24 cellular contexts compared by ENCODE assay signal in genomic region chr4:145090370-145090769, GRCh38.
"Had no signal": no experiment of that assay in that cellular context is flagged by ENCODE, and none has a peak within 500 bp of the region (broad histone marks: within the 10 kb centered on the region; RNA-seq: fewer than 3 reads in every experiment).

No MANE protein-coding gene starts in this region.

- H3K9me3 ChIP-seq: prostate gland, sigmoid colon, thyroid gland had no signal

- H3K4me3 ChIP-seq: esophagus squamous epithelium, gastrocnemius medialis, heart left ventricle, hepatocyte, left lung, neural progenitor cell, prostate gland, right atrium auricular region, sigmoid colon, stomach, thyroid gland had no signal

- H3K9ac ChIP-seq: neural progenitor cell had no signal

- FAIRE-seq: colon had no signal

- H3K4me1 ChIP-seq: gastrocnemius medialis, neural progenitor cell, prostate gland, right atrium auricular region, sigmoid colon, stomach, thyroid gland had no signal

- H3K27ac ChIP-seq: esophagus squamous epithelium, gastrocnemius medialis, hepatocyte, neural progenitor cell, prostate gland, right atrium auricular region, sigmoid colon, stomach, thyroid gland had no signal

- ATAC-seq: gastrocnemius medialis; heart left ventricle; left cardiac atrium; left lung; naive thymus-derived CD4-positive, alpha-beta T cell; stimulated activated effector memory CD8-positive, alpha-beta T cell treated with anti-CD3 and anti-CD28 coated beads, Interleukin-12 subunit alpha, Interleukin-12 subunit beta, amount 100 ng/mL, for 72 hours had no signal

- H3K4me2 ChIP-seq: hepatocyte, neural progenitor cell had no signal

- DNase-seq: cerebellar nuclear complex; effector CD8-positive, alpha-beta T cell; endodermal cell; esophagus squamous epithelium; foreskin fibroblast; gastrocnemius medialis; heart left ventricle; left cardiac atrium; left lung; mesendoderm; midbrain; naive thymus-derived CD4-positive, alpha-beta T cell; sigmoid colon; stimulated activated CD4-positive, alpha-beta T cell treated with anti-CD3 and anti-CD28 coated beads, Interleukin-2, amount 100 ng/mL, for 24 hours; stimulated activated CD4-positive, alpha-beta T cell treated with anti-CD3 and anti-CD28 coated beads, Interleukin-4, amount 100 ng/mL, for 24 hours; stimulated activated naive CD4-positive, alpha-beta T cell treated with Interleukin-2 at 50 U/mL for 16 hours; stomach; thyroid gland had no signal

- H3K27me3 ChIP-seq: esophagus squamous epithelium, gastrocnemius medialis, heart left ventricle, hepatocyte, left lung, neural progenitor cell, right atrium auricular region, sigmoid colon, stomach, thyroid gland had no signal

- H2AFZ ChIP-seq: hepatocyte, neural progenitor cell had no signal
